Comparison of ENCODE assay signal across 16 cellular contexts in the genomic region with DNA sequence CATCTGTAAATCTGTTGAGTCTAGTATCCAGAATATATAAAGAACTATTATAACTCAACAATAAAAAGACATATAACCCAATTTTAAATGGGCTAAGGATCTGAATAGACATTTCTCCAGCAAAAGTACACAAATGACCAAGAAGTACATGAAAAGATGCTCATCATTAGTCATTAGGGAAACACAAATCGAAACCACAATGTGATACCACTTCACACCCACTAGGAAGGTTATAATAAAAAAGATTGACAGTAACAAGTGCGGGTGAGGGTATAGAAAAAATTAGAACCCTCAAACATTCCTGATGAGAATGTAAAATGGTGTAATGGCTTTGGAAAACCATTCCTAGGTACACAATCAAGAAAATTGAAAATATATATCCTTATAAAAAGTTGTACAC. TPM values are rescaled to one million over a fixed set of nuclear protein-coding genes. Genes with fewer than 3 reads are reported as not detected.
DNase-seq lines count a peak whose midpoint lies in the region; ATAC-seq lines count a peak whose summit lies in the region.
"Had no signal": no experiment of that assay in that cellular context is flagged by ENCODE, and none has a peak within 500 bp of the region (broad histone marks: within the 10 kb centered on the region; RNA-seq: fewer than 3 reads in every experiment).

No MANE protein-coding gene starts in this region.

- H3K4me3 Mint-ChIP-seq in activated CD4-positive, alpha-beta T cell treated with anti-CD3 and anti-CD28 coated beads for 36 hours = no peak overlapping the region
- no peak overlapping the region for H3K4me3 Mint-ChIP-seq in T-helper 17 cell

- H3K9me3 Mint-ChIP-seq in activated CD4-positive, alpha-beta T cell treated with anti-CD3 and anti-CD28 coated beads for 36 hours (ENCODE audit: low read depth) = peaks cover 2% of the 10 kb centered on the region

- no peak for DNase-seq in activated CD4-positive, alpha-beta T cell treated with anti-CD3 and anti-CD28 coated beads for 36 hours
- DNase-seq in activated CD4-positive, alpha-beta T cell treated with anti-CD3 and anti-CD28 coated beads, Interleukin-2, amount 50 U/mL, for 1 hour = no peak
- no peak for DNase-seq in T-helper 17 cell
- peak; percentile 58 for DNase-seq in myocyte (ENCODE audit: low read depth)
- no peak for DNase-seq in T-helper 9 cell
- DNase-seq in AG08396 (ENCODE audit: low spot score) = no peak
- no peak for DNase-seq in NCI-H1417 (lab: John Stamatoyannopoulos, UW)
- DNase-seq: C1 segment of cervical spinal cord, DMS153, MM.1S, NCI-H1930, NCI-H2171, NCI-H510A had no signal

- peak; percentile 8 for ATAC-seq in activated CD4-positive, alpha-beta T cell treated with anti-CD3 and anti-CD28 coated beads for 36 hours
- peak; percentile 27 for ATAC-seq in HG02852 (IDR thresholded peaks at IDR 0.05; ENCODE audit: unreplicated experiment)
- ATAC-seq in T-helper 17 cell = no peak
- ATAC-seq: HepG2 had no signal

- peaks cover 53% of the 10 kb centered on the region for H3K36me3 Mint-ChIP-seq in activated CD4-positive, alpha-beta T cell treated with anti-CD3 and anti-CD28 coated beads for 36 hours (ENCODE audit: low read depth)
- peaks cover 3% of the 10 kb centered on the region for H3K36me3 Mint-ChIP-seq in T-helper 17 cell (ENCODE audit: low read depth)

- H3K4me1 Mint-ChIP-seq in activated CD4-positive, alpha-beta T cell treated with anti-CD3 and anti-CD28 coated beads for 36 hours = peaks cover 77% of the 10 kb centered on the region
- peaks cover 65% of the 10 kb centered on the region for H3K4me1 Mint-ChIP-seq in T-helper 17 cell

- POLR2A ChIA-PET in activated CD4-positive, alpha-beta T cell treated with anti-CD3 and anti-CD28 coated beads for 36 hours (lab: Charles Lee) = no interaction called here

- no peaks in the 10 kb centered on the region for H3K27me3 Mint-ChIP-seq in activated CD4-positive, alpha-beta T cell treated with anti-CD3 and anti-CD28 coated beads for 36 hours
- H3K27me3 Mint-ChIP-seq in T-helper 17 cell = no peaks in the 10 kb centered on the region

- no peak overlapping the region for H3K27ac Mint-ChIP-seq in activated CD4-positive, alpha-beta T cell treated with anti-CD3 and anti-CD28 coated beads for 36 hours
- peak overlapping the region; percentile 94 for H3K27ac Mint-ChIP-seq in T-helper 17 cell

- no peaks in the 10 kb centered on the region for H3K9me3 ChIP-seq in T-helper 17 cell (ENCODE audit: control insufficient read depth, low read length, poor library complexity, severe bottlenecking)
- H3K9me3 ChIP-seq: SJSA1 had no signal

- CTCF ChIA-PET in activated CD4-positive, alpha-beta T cell treated with anti-CD3 and anti-CD28 coated beads for 36 hours (lab: Charles Lee) = no interaction called here

- intact Hi-C loops in activated CD4-positive, alpha-beta T cell treated with anti-CD3 and anti-CD28 coated beads for 36 hours (cut with DNase I, micrococcal nuclease) = no loop called here

RNA-seq across cellular contexts. Expression of a gene that starts 4.1 kb away (rescaled TPM):
- total RNA-seq in activated CD4-positive, alpha-beta T cell treated with anti-CD3 and anti-CD28 coated beads for 36 hours = 10 to 100 TPM; 85.4 to 91.2 TPM
- total RNA-seq in T-helper 17 cell = 10 to 100 TPM; 76.4 to 81.6 TPM
- 129 and 174 TPM in 2 replicates for total RNA-seq in myocyte
- 75.2 TPM for polyA plus RNA-seq in myocyte (2012)
